ENCODE assay signal across 27 cellular contexts in the genomic region with DNA sequence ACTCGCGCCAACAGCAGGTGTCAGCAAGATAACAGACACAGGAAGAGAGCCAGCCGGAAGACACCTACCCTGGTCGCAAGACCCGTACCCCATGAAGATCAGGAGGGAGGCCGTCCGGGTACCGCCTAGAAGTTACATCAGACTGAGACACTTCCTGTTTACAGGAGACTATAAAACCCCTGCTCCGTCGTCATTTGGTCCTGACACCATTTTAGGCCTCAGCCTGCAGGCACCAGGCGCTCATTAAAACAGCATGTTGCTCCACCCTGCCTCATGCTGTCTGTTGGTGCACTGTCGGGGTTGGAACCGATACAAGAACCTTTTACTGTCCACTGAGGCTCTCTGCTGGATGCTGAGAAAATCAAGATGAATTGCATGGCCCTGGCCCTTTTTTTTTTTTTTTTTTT. TPM values are rescaled to one million over a fixed set of nuclear protein-coding genes. Genes with fewer than 3 reads are reported as not detected.
DNase-seq lines count a peak whose midpoint lies in the region; TF ChIP-seq lines count a peak whose summit lies in the region.
"Had no signal": no experiment of that assay in that cellular context is flagged by ENCODE, and none has a peak within 500 bp of the region (broad histone marks: within the 10 kb centered on the region; RNA-seq: fewer than 3 reads in every experiment).

No MANE protein-coding gene starts in this region.

- no peaks in the 10 kb centered on the region for H3K4me1 ChIP-seq in A673 (ENCODE audit: insufficient read depth, low read length, poor library complexity, severe bottlenecking)
- no peaks in the 10 kb centered on the region for H3K4me1 ChIP-seq in esophagus squamous epithelium
- H3K4me1 ChIP-seq: HAP-1, left lung, prostate gland had no signal

- H2AFZ ChIP-seq in SU-DHL-6 (ENCODE audit: low read depth, low read length, severe bottlenecking) = peak overlapping the region; percentile 67

- H3K9me2 ChIP-seq in SU-DHL-6 (replicated peaks; ENCODE audit: insufficient read depth, low read length) = no peaks in the 10 kb centered on the region

- H3K27me3 Mint-ChIP-seq in glutamatergic neuron (ENCODE audit: unreplicated experiment) = peaks cover 3% of the 10 kb centered on the region
- H3K27me3 Mint-ChIP-seq: stimulated activated naive CD8-positive, alpha-beta T cell treated with anti-CD3 and anti-CD28 coated beads, Interleukin-15, Interleukin-2, amounts not matched to agents 100 ng/mL and 50 ng/mL, for 24 hours had no signal

- TF ChIP-seq CTCF in A673 (conservative IDR thresholded peaks at IDR 0.05; ENCODE audit: low read depth, low read length) (no peak), SU-DHL-6 (IDR thresholded peaks at IDR 0.05; ENCODE audit: insufficient read depth, low read length, poor library complexity, severe bottlenecking) (no peak), glutamatergic neuron (IDR thresholded peaks at IDR 0.05; ENCODE audit: partially characterized antibody, unreplicated experiment) (no peak), esophagus squamous epithelium (IDR thresholded peaks at IDR 0.05) (no peak)

- H4K20me1 ChIP-seq in SU-DHL-6 (ENCODE audit: low read depth, low read length) = no peaks in the 10 kb centered on the region

- DNase-seq in A673 (ENCODE audit: low spot score) = peak; percentile 32
- peak; percentile 23 for DNase-seq in HEK293T (ENCODE audit: extremely low spot score)
- DNase-seq in glutamatergic neuron = peak; percentile 32
- DNase-seq in esophagus squamous epithelium (lab: John Stamatoyannopoulos, UW) = no peak
- DNase-seq in activated T-cell treated with anti-CD3 and anti-CD28 coated beads, Interleukin-2, amount 50 U/mL, for 48 hours = no peak
- DNase-seq in SKM-1 treated with dmso at 0.1 percent for 144 hours (lab: John Stamatoyannopoulos, UW; ENCODE audit: unreplicated experiment) = no peak
- no peak for DNase-seq in SIG-M5 treated with dmso at 0.1 percent for 504 hours (lab: John Stamatoyannopoulos, UW; ENCODE audit: unreplicated experiment)
- DNase-seq: activated CD4-positive, alpha-beta T cell treated with anti-CD3 and anti-CD28 coated beads for 48 hours; amniotic stem cell; left lung; naive B cell; NCI-H1092; NCI-H1694 treated with DMSO at 0.1 percent for 48 hours; NCI-H446 treated with DMSO at 0.1 percent for 48 hours; NK-92 treated with Interleukin-12 subunit alpha and Interleukin-12 subunit beta, amount 100 ng/mL, for 24 hours; nucleus accumbens; SHP77; stimulated activated CD8-positive, alpha-beta memory T cell treated with anti-CD3 and anti-CD28 coated beads, Interleukin-4, amount 100 ng/mL, for 48 hours; SW 1271; T-helper 9 cell had no signal

- H3K9ac ChIP-seq in SU-DHL-6 (ENCODE audit: low read length) = peak overlapping the region; percentile 32

- peaks cover 2% of the 10 kb centered on the region for H3K4me1 Mint-ChIP-seq in glutamatergic neuron (ENCODE audit: low read depth, unreplicated experiment)
- H3K4me1 Mint-ChIP-seq: activated naive CD4-positive, alpha-beta T cell treated with anti-CD3 and anti-CD28 coated beads, Interleukin-2, amount 50 U/mL, for 24 hours; brain; naive B cell had no signal

- H3K9me3 ChIP-seq in A673 (ENCODE audit: low read depth, low read length, poor library complexity, severe bottlenecking) (no peaks in the 10 kb centered on the region), SU-DHL-6 (ENCODE audit: insufficient read depth, low read length) (no peaks in the 10 kb centered on the region), esophagus squamous epithelium (no peaks in the 10 kb centered on the region)
- H3K9me3 ChIP-seq: HAP-1, left lung, prostate gland, thoracic aorta had no signal

- H3K4me2 ChIP-seq in SU-DHL-6 (ENCODE audit: low read depth, low read length, poor library complexity, severe bottlenecking) = peak overlapping the region; percentile 55

- no peak overlapping the region for H3K27ac Mint-ChIP-seq in glutamatergic neuron (ENCODE audit: unreplicated experiment)
- H3K27ac Mint-ChIP-seq: activated naive CD4-positive, alpha-beta T cell treated with anti-CD3 and anti-CD28 coated beads, Interleukin-2, amount 50 U/mL, for 24 hours; brain; naive B cell had no signal

- H3K9me3 Mint-ChIP-seq in glutamatergic neuron (ENCODE audit: unreplicated experiment) = no peaks in the 10 kb centered on the region
- H3K9me3 Mint-ChIP-seq: activated naive CD4-positive, alpha-beta T cell treated with anti-CD3 and anti-CD28 coated beads, Interleukin-2, amount 50 U/mL, for 24 hours; brain; stimulated activated naive CD8-positive, alpha-beta T cell treated with anti-CD3 and anti-CD28 coated beads, Interleukin-15, Interleukin-2, amounts not matched to agents 100 ng/mL and 50 ng/mL, for 24 hours had no signal

- no peak overlapping the region for H3K4me3 Mint-ChIP-seq in glutamatergic neuron (ENCODE audit: unreplicated experiment)
- H3K4me3 Mint-ChIP-seq: activated naive CD4-positive, alpha-beta T cell treated with anti-CD3 and anti-CD28 coated beads, Interleukin-2, amount 50 U/mL, for 24 hours; brain; naive B cell; stimulated activated naive CD8-positive, alpha-beta T cell treated with anti-CD3 and anti-CD28 coated beads, Interleukin-15, Interleukin-2, amounts not matched to agents 100 ng/mL and 50 ng/mL, for 24 hours had no signal

- BruUV-seq in A673 (replicated peaks; lab: Mats Ljungman, UMichigan) = no TSS peak

- H3K27ac ChIP-seq in A673 (ENCODE audit: low read depth, low read length, poor library complexity, severe bottlenecking) (no peak overlapping the region), SU-DHL-6 (ENCODE audit: low read depth, low read length) (peak overlapping the region; percentile 79), esophagus squamous epithelium (no peak overlapping the region)
- H3K27ac ChIP-seq: left lung, prostate gland, thoracic aorta had no signal

- H3K36me3 Mint-ChIP-seq in glutamatergic neuron (ENCODE audit: unreplicated experiment) = no peaks in the 10 kb centered on the region
- H3K36me3 Mint-ChIP-seq: activated naive CD4-positive, alpha-beta T cell treated with anti-CD3 and anti-CD28 coated beads, Interleukin-2, amount 50 U/mL, for 24 hours; brain; naive B cell had no signal

- CTCF ChIA-PET in A673 (lab: Charles Lee) = no interaction called here
- CTCF ChIA-PET in HEK293T (lab: Yijun Ruan, JAX) = interaction anchor here (1.6 kb wide), 1 partner anchor 16 kb away, joined by 6 read pairs; no protein-coding TSS in a partner anchor

- intact Hi-C loops in A673 (cut with micrococcal nuclease; ENCODE audit: unreplicated experiment) = no loop called here
- intact Hi-C loops in esophagus squamous epithelium (cut with DNase I) = no loop called here

- H3K79me2 ChIP-seq in SU-DHL-6 (ENCODE audit: insufficient read depth, low read length) = no peaks in the 10 kb centered on the region

- H3K4me3 ChIP-seq in A673 (ENCODE audit: low read depth, low read length, poor library complexity, severe bottlenecking) = no peak overlapping the region
- peak overlapping the region; percentile 30 for H3K4me3 ChIP-seq in SU-DHL-6 (ENCODE audit: insufficient read depth, low read length, poor library complexity, severe bottlenecking)
- no peak overlapping the region for H3K4me3 ChIP-seq in esophagus squamous epithelium
- H3K4me3 ChIP-seq: HAP-1, left lung, prostate gland, thoracic aorta had no signal

- no peaks in the 10 kb centered on the region for H3K27me3 ChIP-seq in A673 (replicated peaks; ENCODE audit: insufficient read depth, low read depth, low read length, poor library complexity)
- no peaks in the 10 kb centered on the region for H3K27me3 ChIP-seq in SU-DHL-6 (ENCODE audit: low read length)
- H3K27me3 ChIP-seq in esophagus squamous epithelium = no peaks in the 10 kb centered on the region
- H3K27me3 ChIP-seq: left lung had no signal

- WGBS in esophagus squamous epithelium, 2 donors = 72 to 90% methylated on average over 7 to 8 of the region's 13 CpGs

- POLR2A ChIA-PET in A673 (lab: Charles Lee; ENCODE audit: low non-redundant PET) (no interaction called here), HEK293T (lab: Yijun Ruan, JAX) (no interaction called here)

- peaks cover 32% of the 10 kb centered on the region for H3F3A ChIP-seq in SU-DHL-6 (ENCODE audit: insufficient read depth)

- H3K36me3 ChIP-seq in A673 (ENCODE audit: insufficient read depth, low read length, poor library complexity, severe bottlenecking) = no peaks in the 10 kb centered on the region
- H3K36me3 ChIP-seq in SU-DHL-6 (ENCODE audit: low read length) = no peaks in the 10 kb centered on the region
- H3K36me3 ChIP-seq in esophagus squamous epithelium = no peaks in the 10 kb centered on the region
- H3K36me3 ChIP-seq: HAP-1, left lung, prostate gland, thoracic aorta had no signal

- TF ChIP-seq POLR2A in esophagus squamous epithelium (IDR thresholded peaks at IDR 0.05) = no peak

TF ChIP-seq in HEK293T, 16 proteins besides CTCF, POLR2A, EP300 and RAD21:
- TF ChIP-seq FOXK2 (IDR thresholded peaks at IDR 0.05) (0 out of 2 replicates have a peak, but pooled peaks have one; percentile 61), CTBP1 (IDR thresholded peaks at IDR 0.05; ENCODE audit: borderline replicate concordance) (peak; percentile 60; the same call in 1 of the 2 replicates), TARDBP (IDR thresholded peaks at IDR 0.05) (no peak), ZNF384 (IDR thresholded peaks at IDR 0.05) (peak; percentile 95), ELF4 (IDR thresholded peaks at IDR 0.05) (peak; percentile 51; the same call in 1 of the 2 replicates), ARNT (IDR thresholded peaks at IDR 0.05) (no peak), L3MBTL2 (conservative IDR thresholded peaks at IDR 0.05) (peak; percentile 87), SUZ12 (IDR thresholded peaks at IDR 0.05) (no peak), FOXA1 (IDR thresholded peaks at IDR 0.05) (no peak), LEF1 (IDR thresholded peaks at IDR 0.05; ENCODE audit: borderline replicate concordance) (no peak)
- TF ChIP-seq, protein P1, sequence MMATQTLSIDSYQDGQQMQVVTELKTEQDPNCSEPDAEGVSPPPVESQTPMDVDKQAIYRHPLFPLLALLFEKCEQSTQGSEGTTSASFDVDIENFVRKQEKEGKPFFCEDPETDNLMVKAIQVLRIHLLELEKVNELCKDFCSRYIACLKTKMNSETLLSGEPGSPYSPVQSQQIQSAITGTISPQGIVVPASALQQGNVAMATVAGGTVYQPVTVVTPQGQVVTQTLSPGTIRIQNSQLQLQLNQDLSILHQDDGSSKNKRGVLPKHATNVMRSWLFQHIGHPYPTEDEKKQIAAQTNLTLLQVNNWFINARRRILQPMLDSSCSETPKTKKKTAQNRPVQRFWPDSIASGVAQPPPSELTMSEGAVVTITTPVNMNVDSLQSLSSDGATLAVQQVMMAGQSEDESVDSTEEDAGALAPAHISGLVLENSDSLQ (IDR thresholded peaks at IDR 0.05) = peak; percentile 38
TF ChIP-seq in HEK293T: peak in this region for 6.

RNA-seq across cellular contexts. Expression of a gene that starts 15.6 kb away (rescaled TPM):
- 0.02 TPM in 1 of 2 replicates, not detected in the other for total RNA-seq in A673 (2021)
- total RNA-seq in glutamatergic neuron (ENCODE audit: unreplicated experiment) = 19.4 TPM
- 1 to 10 TPM in 1 of 4 donors, under 1 TPM in 3; 0.04 to 1.3 (median 0.15) TPM for total RNA-seq in esophagus squamous epithelium

Comparison
In these comparisons a context has a peak if more than half of its experiments do, and no peak if none do; other contexts are left out.
1. DNase-seq: peak in A673 (single experiment), HEK293T (single experiment) and glutamatergic neuron (single experiment); none in esophagus squamous epithelium (single experiment), activated T-cell treated with anti-CD3 and anti-CD28 coated beads, Interleukin-2, amount 50 U/mL, for 48 hours (0 of 2), SKM-1 treated with dmso at 0.1 percent for 144 hours (single experiment) and SIG-M5 treated with dmso at 0.1 percent for 504 hours (single experiment).